ENCODE assay signal across 26 cellular contexts in the genomic region with DNA sequence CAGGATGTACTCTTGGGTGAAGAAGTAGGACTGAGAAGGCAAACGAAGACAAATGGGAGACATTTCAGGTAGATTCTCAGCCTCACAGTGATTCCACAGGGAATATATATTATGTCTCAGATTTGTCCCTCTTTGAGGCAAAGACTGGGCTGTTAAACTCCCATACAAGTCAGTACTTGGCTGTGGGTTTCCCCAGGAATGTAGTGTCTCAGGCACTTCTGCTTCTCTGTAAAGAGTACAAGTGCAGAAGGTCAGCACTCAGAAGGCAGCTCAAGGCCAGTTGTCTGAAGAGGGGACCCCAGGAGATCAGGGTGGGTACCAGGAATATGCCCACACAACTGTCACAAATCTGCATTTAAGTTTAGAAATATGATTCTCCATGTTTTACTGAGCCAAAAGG.
"Had no signal": no experiment of that assay in that cellular context is flagged by ENCODE, and none has a peak within 500 bp of the region (broad histone marks: within the 10 kb centered on the region; RNA-seq: fewer than 3 reads in every experiment).

No MANE protein-coding gene starts in this region.

- ATAC-seq: activated CD8-positive, alpha-beta T cell treated with anti-CD3 and anti-CD28 coated beads for 36 hours; Panc1 had no signal

- H3K27ac Mint-ChIP-seq: activated CD8-positive, alpha-beta T cell treated with anti-CD3 and anti-CD28 coated beads for 36 hours; activated naive CD4-positive, alpha-beta T cell treated with anti-CD3 and anti-CD28 coated beads, Interleukin-2, amount 50 U/mL, for 24 hours had no signal

- H3K9me2 ChIP-seq: SK-N-SH had no signal

- H3K4me2 ChIP-seq: SK-N-SH had no signal

- DNase-seq: activated CD4-positive, alpha-beta T cell treated with anti-CD3 and anti-CD28 coated beads for 4 hours; activated CD4-positive, CD25-positive, alpha-beta regulatory T cell; activated CD8-positive, alpha-beta memory T cell treated with anti-CD3 and anti-CD28 coated beads, Interleukin-2, amount 50 U/mL, for 48 hours; activated CD8-positive, alpha-beta T cell treated with anti-CD3 and anti-CD28 coated beads for 36 hours; activated effector memory CD4-positive, alpha-beta T cell treated with Interleukin-2 at 50 U/mL for 16 hours; activated naive CD4-positive, alpha-beta T cell; activated T-cell treated with anti-CD3 and anti-CD28 coated beads, Interleukin-2, amount 50 U/mL, for 1 hour; aorta; MM.1S; NCI-H1105; NCI-H1436; NCI-H1694 treated with DMSO at 0.1 percent for 48 hours; NCI-H2029 treated with DMSO at 0.1 percent for 48 hours; NCI-H345; NCI-H510A; NCI-H69; NK-92 treated with Interleukin-12 subunit alpha and Interleukin-12 subunit beta, amount 100 ng/mL, for 24 hours; OCI-M1; RPMI8226; SK-N-SH; T-helper 1 cell had no signal

- H3K4me3 Mint-ChIP-seq: activated CD8-positive, alpha-beta T cell treated with anti-CD3 and anti-CD28 coated beads for 36 hours; activated naive CD4-positive, alpha-beta T cell treated with anti-CD3 and anti-CD28 coated beads, Interleukin-2, amount 50 U/mL, for 24 hours; central memory CD8-positive, alpha-beta T cell had no signal

- H3K27me3 ChIP-seq: breast epithelium had no signal

- H3K27ac ChIP-seq: VCaP had no signal

- H3K4me1 Mint-ChIP-seq: activated naive CD4-positive, alpha-beta T cell treated with anti-CD3 and anti-CD28 coated beads, Interleukin-2, amount 50 U/mL, for 24 hours; central memory CD8-positive, alpha-beta T cell had no signal

- H3K27me3 Mint-ChIP-seq: activated CD8-positive, alpha-beta T cell treated with anti-CD3 and anti-CD28 coated beads for 36 hours; activated naive CD4-positive, alpha-beta T cell treated with anti-CD3 and anti-CD28 coated beads, Interleukin-2, amount 50 U/mL, for 24 hours; central memory CD8-positive, alpha-beta T cell had no signal

- H3K36me3 Mint-ChIP-seq: activated naive CD4-positive, alpha-beta T cell treated with anti-CD3 and anti-CD28 coated beads, Interleukin-2, amount 50 U/mL, for 24 hours had no signal

- H3K4me1 ChIP-seq: breast epithelium had no signal

- H3K4me3 ChIP-seq: breast epithelium had no signal

- H3K9me3 Mint-ChIP-seq: activated CD8-positive, alpha-beta T cell treated with anti-CD3 and anti-CD28 coated beads for 36 hours; activated naive CD4-positive, alpha-beta T cell treated with anti-CD3 and anti-CD28 coated beads, Interleukin-2, amount 50 U/mL, for 24 hours had no signal

- H3K9ac ChIP-seq: SK-N-SH had no signal

- H3K36me3 ChIP-seq: breast epithelium had no signal

- H3K9me3 ChIP-seq: breast epithelium, SK-N-SH had no signal
